Comparison of ENCODE assay signal across 12 cellular contexts in the genomic region with DNA sequence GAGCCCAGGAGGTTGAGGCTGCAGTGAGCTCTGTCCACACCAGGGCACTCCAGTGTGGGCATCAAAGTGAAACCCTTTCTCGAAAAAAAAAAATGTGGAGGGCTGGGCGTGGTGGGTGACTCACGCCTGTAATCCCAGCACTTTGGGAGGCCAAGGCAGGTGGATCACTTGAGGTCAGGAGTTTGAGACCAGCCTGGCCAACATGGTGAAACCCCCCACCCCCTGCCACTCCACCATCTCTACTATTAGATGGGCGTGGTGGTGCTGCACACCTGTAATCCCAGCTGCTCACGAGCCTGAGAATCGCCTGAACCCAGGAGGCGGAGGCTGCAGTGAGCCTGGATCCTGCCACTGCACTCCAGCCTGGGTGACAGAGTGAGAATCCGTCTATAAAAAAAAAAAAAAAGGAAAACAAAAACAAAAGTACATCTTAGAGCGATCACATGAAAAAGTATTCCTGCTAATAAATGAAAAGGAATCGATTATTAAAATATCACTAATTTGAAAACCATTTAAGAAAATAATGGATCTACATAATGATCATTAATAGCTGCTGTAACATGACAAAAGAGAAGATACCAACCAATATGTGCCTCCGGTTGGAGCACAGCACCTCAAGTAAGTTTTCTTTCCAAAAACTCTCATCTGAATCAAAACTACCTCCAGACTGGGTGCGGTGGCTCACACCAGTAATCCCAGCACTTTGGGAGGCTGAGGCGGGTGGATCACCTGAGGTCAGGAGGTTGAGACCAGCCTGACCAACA. TPM values are rescaled to one million over a fixed set of nuclear protein-coding genes. Genes with fewer than 3 reads are reported as not detected.
DNase-seq lines count a peak whose midpoint lies in the region; ATAC-seq, FAIRE-seq and TF ChIP-seq lines count a peak whose summit lies in the region.
"Had no signal": no experiment of that assay in that cellular context is flagged by ENCODE, and none has a peak within 500 bp of the region (broad histone marks: within the 10 kb centered on the region; RNA-seq: fewer than 3 reads in every experiment).

No MANE protein-coding gene starts in this region.

- H3K4me3 ChIP-seq in A549 (peak overlapping the region; percentile 11; the same call in 2 of the 3 replicates), GM12875 (ENCODE audit: low read depth, low read length) (peak overlapping the region; percentile 44), liver (ENCODE audit: low read depth in 1 of 3, low read length in 3 of 3) (no peak overlapping the region)

- 38% methylated on average over 12 of the region's 13 CpGs for WGBS in A549 (ENCODE audit: missing lambda C conversion rate)
- 69% methylated on average over 13 of the region's 13 CpGs for WGBS in liver

- no peak for TF ChIP-seq CTCF in A549 (IDR thresholded peaks at IDR 0.05)
- TF ChIP-seq CTCF in GM12875 (IDR thresholded peaks at IDR 0.05; ENCODE audit: borderline replicate concordance, insufficient read depth, low read depth, low read length): no peak
- TF ChIP-seq CTCF in VCaP (conservative IDR thresholded peaks at IDR 0.05): no peak
- no peak for TF ChIP-seq CTCF in liver (IDR thresholded peaks at IDR 0.05; ENCODE audit: low read depth, low read length, missing input control)

- H3K36me3 ChIP-seq in liver (ENCODE audit: control insufficient read depth in 4 of 4, insufficient read depth in 3 of 4, low read depth in 1 of 4, low read length in 3 of 4): peaks cover 0 to 9% (median 4%) of the 10 kb centered on the region in 4 donors

- H3K9ac ChIP-seq in liver (ENCODE audit: low read depth in 1 of 2, low read length in 2 of 2): no peak overlapping the region

- ATAC-seq in A549: no peak

- H3K4me2 ChIP-seq in A549: peak overlapping the region; percentile 87

- no peak for TF ChIP-seq POLR2A in A549 (IDR thresholded peaks at IDR 0.05; ENCODE audit: low read length)

- TF ChIP-seq RAD21 in A549 (conservative IDR thresholded peaks at IDR 0.05 in 1 of 2, IDR thresholded peaks at IDR 0.05 in 1 of 2) (no peak), liver (IDR thresholded peaks at IDR 0.05) (no peak)

- H3K9me3 ChIP-seq in A549 (no peaks in the 10 kb centered on the region), liver (ENCODE audit: control insufficient read depth in 4 of 4, low read length in 3 of 4) (no peaks in the 10 kb centered on the region)

- H3K27ac ChIP-seq in A549: peak overlapping the region in 1 of 2 experiments; percentile 54; a peak in 3 of 6 replicates
- peak overlapping the region; percentile 8; the same call in 1 of the 2 replicates for H3K27ac ChIP-seq in VCaP
- peak overlapping the region; percentile 4 to 41 for H3K27ac ChIP-seq in liver (ENCODE audit: low read depth in 1 of 2, low read length in 2 of 2)

- no peak for TF ChIP-seq EP300 in A549 (IDR thresholded peaks at IDR 0.05)

- DNase-seq in A549 (ENCODE audit: low read depth in 1 of 2, low spot score in 1 of 2): no peak
- no peak for DNase-seq in stimulated activated CD8-positive, alpha-beta memory T cell treated with anti-CD3 and anti-CD28 coated beads, Interleukin-4, amount 100 ng/mL, for 48 hours
- DNase-seq in NCI-H2227 (lab: John Stamatoyannopoulos, UW; ENCODE audit: unreplicated experiment): no peak
- DNase-seq in NCI-H2029 treated with DMSO at 0.1 percent for 48 hours (lab: John Stamatoyannopoulos, UW): no peak
- DNase-seq in NCI-H2196 treated with DMSO at 0.1 percent for 48 hours (lab: John Stamatoyannopoulos, UW; ENCODE audit: unreplicated experiment): no peak
- DNase-seq: DMS 273 treated with DMSO at 0.1 percent for 48 hours, kidney, NCI-H510A had no signal

- no peak for FAIRE-seq in A549 (lab: Jason Lieb, UNC)
- FAIRE-seq: kidney had no signal

- peaks cover 70% of the 10 kb centered on the region for H3K4me1 ChIP-seq in A549
- peaks cover 16 to 61% (median 51%) of the 10 kb centered on the region in 4 donors for H3K4me1 ChIP-seq in liver (ENCODE audit: control insufficient read depth in 4 of 4, insufficient read depth in 4 of 4, low read length in 3 of 4)

- POLR2A ChIA-PET in A549 (lab: Yijun Ruan, JAX): no interaction called here

- H3K27me3 ChIP-seq in liver (ENCODE audit: control insufficient read depth in 4 of 4, insufficient read depth in 4 of 4, low read length in 3 of 4): no peaks in the 10 kb centered on the region

- CTCF ChIA-PET in A549 (lab: Yijun Ruan, JAX): no interaction called here

TF ChIP-seq in A549, 52 proteins besides CTCF, POLR2A, EP300 and RAD21:
- TF ChIP-seq ZSCAN20 (CRISPR knock-in tag; IDR thresholded peaks at IDR 0.05) (no peak), FOSL2 (IDR thresholded peaks at IDR 0.05) (no peak), FOSL2 (CRISPR knock-in tag; IDR thresholded peaks at IDR 0.05) (peak; percentile 56)
- TF ChIP-seq, protein P1, sequence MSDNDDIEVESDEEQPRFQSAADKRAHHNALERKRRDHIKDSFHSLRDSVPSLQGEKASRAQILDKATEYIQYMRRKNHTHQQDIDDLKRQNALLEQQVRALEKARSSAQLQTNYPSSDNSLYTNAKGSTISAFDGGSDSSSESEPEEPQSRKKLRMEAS (IDR thresholded peaks at IDR 0.05): 0 out of 2 replicates have a peak, but pooled peaks have one; percentile 17

TF ChIP-seq in liver, 16 proteins besides CTCF, POLR2A, EP300 and RAD21:
- TF ChIP-seq HNF4G (IDR thresholded peaks at IDR 0.05) (no peak), GABPA (IDR thresholded peaks at IDR 0.05 in 1 of 2, conservative IDR thresholded peaks at IDR 0.05 in 1 of 2) (no peak), SP1 (IDR thresholded peaks at IDR 0.05) (no peak), TAF1 (conservative IDR thresholded peaks at IDR 0.05) (no peak), RXRA (IDR thresholded peaks at IDR 0.05) (no peak), NR2F2 (IDR thresholded peaks at IDR 0.05) (no peak), HNF4A (conservative IDR thresholded peaks at IDR 0.05) (no peak), YY1 (IDR thresholded peaks at IDR 0.05) (no peak), FOXA2 (IDR thresholded peaks at IDR 0.05) (no peak), FOXA1 (IDR thresholded peaks at IDR 0.05) (no peak), JUND (IDR thresholded peaks at IDR 0.05) (no peak), EGR1 (IDR thresholded peaks at IDR 0.05; ENCODE audit: low read depth in 2 of 2) (no peak)
- TF ChIP-seq, protein P2, sequence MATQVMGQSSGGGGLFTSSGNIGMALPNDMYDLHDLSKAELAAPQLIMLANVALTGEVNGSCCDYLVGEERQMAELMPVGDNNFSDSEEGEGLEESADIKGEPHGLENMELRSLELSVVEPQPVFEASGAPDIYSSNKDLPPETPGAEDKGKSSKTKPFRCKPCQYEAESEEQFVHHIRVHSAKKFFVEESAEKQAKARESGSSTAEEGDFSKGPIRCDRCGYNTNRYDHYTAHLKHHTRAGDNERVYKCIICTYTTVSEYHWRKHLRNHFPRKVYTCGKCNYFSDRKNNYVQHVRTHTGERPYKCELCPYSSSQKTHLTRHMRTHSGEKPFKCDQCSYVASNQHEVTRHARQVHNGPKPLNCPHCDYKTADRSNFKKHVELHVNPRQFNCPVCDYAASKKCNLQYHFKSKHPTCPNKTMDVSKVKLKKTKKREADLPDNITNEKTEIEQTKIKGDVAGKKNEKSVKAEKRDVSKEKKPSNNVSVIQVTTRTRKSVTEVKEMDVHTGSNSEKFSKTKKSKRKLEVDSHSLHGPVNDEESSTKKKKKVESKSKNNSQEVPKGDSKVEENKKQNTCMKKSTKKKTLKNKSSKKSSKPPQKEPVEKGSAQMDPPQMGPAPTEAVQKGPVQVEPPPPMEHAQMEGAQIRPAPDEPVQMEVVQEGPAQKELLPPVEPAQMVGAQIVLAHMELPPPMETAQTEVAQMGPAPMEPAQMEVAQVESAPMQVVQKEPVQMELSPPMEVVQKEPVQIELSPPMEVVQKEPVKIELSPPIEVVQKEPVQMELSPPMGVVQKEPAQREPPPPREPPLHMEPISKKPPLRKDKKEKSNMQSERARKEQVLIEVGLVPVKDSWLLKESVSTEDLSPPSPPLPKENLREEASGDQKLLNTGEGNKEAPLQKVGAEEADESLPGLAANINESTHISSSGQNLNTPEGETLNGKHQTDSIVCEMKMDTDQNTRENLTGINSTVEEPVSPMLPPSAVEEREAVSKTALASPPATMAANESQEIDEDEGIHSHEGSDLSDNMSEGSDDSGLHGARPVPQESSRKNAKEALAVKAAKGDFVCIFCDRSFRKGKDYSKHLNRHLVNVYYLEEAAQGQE (IDR thresholded peaks at IDR 0.05): no peak
- TF ChIP-seq, protein P3, sequence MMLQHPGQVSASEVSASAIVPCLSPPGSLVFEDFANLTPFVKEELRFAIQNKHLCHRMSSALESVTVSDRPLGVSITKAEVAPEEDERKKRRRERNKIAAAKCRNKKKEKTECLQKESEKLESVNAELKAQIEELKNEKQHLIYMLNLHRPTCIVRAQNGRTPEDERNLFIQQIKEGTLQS (IDR thresholded peaks at IDR 0.05): no peak
- TF ChIP-seq, protein P1 (IDR thresholded peaks at IDR 0.05): no peak

RNA-seq across cellular contexts. Expression of a gene that starts 4.9 kb away (rescaled TPM):
- polyA plus RNA-seq in A549 (2011; rRNA removed) (198 and 271 TPM in 2 replicates), A549 (2017; fragmentation: RNase III; extraction: RNeasy Plus Mini Kit Qiagen cat#74134 plus additional on column Dnase treatment) (217 to 228 TPM (median 221 TPM) in 3 replicates), liver (100 to 1,000 TPM in 1 of 2 donors, 10 to 100 TPM in 1; 64.5 to 109 TPM)
- polyA plus RNA-seq in A549 (2012; cell fraction: cytosol; rRNA removed): 236 and 250 TPM in 2 replicates
- 275 and 276 TPM in 2 replicates for polyA plus RNA-seq in A549 (2012; cell fraction: nucleus; rRNA removed)
- 220 and 241 TPM in 2 replicates for polyA minus RNA-seq in A549 (2011; rRNA and poly(A)+ RNA removed)
- 100 to 1,000 TPM; 116 to 150 TPM for total RNA-seq in liver

RNA-seq across cellular contexts. Expression of a gene that starts 32.7 kb away (rescaled TPM):
- polyA plus RNA-seq in A549 (2011; rRNA removed) (not detected in 2 replicates), A549 (2017; fragmentation: RNase III; extraction: RNeasy Plus Mini Kit Qiagen cat#74134 plus additional on column Dnase treatment) (not detected in 3 replicates), liver (not detected)
- polyA plus RNA-seq in A549 (2012; cell fraction: cytosol; rRNA removed): not detected in 2 replicates
- not detected in 2 replicates for polyA plus RNA-seq in A549 (2012; cell fraction: nucleus; rRNA removed)
- polyA minus RNA-seq in A549 (2011; rRNA and poly(A)+ RNA removed): not detected in 2 replicates
- not detected for total RNA-seq in liver
- polyA plus RNA-seq: urinary bladder had no signal

RNA-seq across cellular contexts. Expression of a gene that starts 32.8 kb away (rescaled TPM):
- 7.2 and 9.4 TPM in 2 replicates for polyA plus RNA-seq in A549 (2011; rRNA removed)
- polyA plus RNA-seq in A549 (2012; cell fraction: cytosol; rRNA removed): 5.9 and 6.8 TPM in 2 replicates
- 4.3 and 5.4 TPM in 2 replicates for polyA plus RNA-seq in A549 (2012; cell fraction: nucleus; rRNA removed)
- polyA plus RNA-seq in A549 (2017; fragmentation: RNase III; extraction: RNeasy Plus Mini Kit Qiagen cat#74134 plus additional on column Dnase treatment): 3.7 to 4.9 TPM (median 4.3 TPM) in 3 replicates
- 3.0 and 4.7 TPM in 2 replicates for polyA minus RNA-seq in A549 (2011; rRNA and poly(A)+ RNA removed)
- total RNA-seq in liver: 1 to 10 TPM; 1.5 to 4.8 TPM
- polyA plus RNA-seq in liver: 1 to 10 TPM; 1.3 to 2.3 TPM

Comparison
In these comparisons a context has a peak if more than half of its experiments do, and no peak if none do; other contexts are left out.
1. H3K4me3 ChIP-seq: peak in A549 (single experiment) and GM12875 (single experiment); none in liver (0 of 3).